ENCODE assay signal across 16 cellular contexts in the genomic region with DNA sequence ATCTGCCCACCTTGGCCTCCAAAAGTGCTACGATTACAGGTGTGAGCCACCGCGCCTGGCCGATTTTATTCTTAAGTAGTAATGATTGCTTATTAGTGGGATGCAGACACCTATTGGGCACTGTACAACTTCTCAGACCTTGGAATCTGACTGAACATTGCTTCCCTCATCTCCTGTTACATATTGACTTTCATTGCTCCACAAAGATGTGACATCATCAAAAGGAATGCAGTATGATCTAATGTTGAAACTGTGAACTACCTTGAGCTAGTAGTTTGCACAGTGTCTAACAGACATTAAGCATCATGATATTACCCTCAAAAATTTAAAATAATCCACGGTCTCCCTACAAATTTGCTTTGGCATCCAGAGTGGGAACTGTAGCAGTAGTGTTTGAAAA.
DNase-seq lines count a peak whose midpoint lies in the region; ATAC-seq and TF ChIP-seq lines count a peak whose summit lies in the region.
"Had no signal": no experiment of that assay in that cellular context is flagged by ENCODE, and none has a peak within 500 bp of the region (broad histone marks: within the 10 kb centered on the region; RNA-seq: fewer than 3 reads in every experiment).

No MANE protein-coding gene starts in this region.

- TF ChIP-seq CTCF in brain microvascular endothelial cell (IDR thresholded peaks at IDR 0.05; ENCODE audit: low read depth, low read length, missing control alignments) (no peak), stomach (IDR thresholded peaks at IDR 0.05) (no peak)

- no peak overlapping the region for H3K27ac Mint-ChIP-seq in activated CD4-positive, alpha-beta T cell treated with anti-CD3 and anti-CD28 coated beads, Interleukin-2, amount 10 ng/mL, durations not matched to agents 24 days and 14 days

- H3K27ac ChIP-seq in brain microvascular endothelial cell (no peak overlapping the region), stomach (no peak overlapping the region)
- H3K27ac ChIP-seq: BLaER1, vagina had no signal

- TF ChIP-seq EP300 in Ishikawa (IDR thresholded peaks at IDR 0.05; ENCODE audit: borderline replicate concordance) (no peak), stomach (IDR thresholded peaks at IDR 0.05) (no peak)

- 90 to 97% (median 94%) methylated on average over 5 of the region's 5 CpGs for WGBS in stomach, 5 donors

- H3K4me3 ChIP-seq in brain microvascular endothelial cell (ENCODE audit: low read depth, low read length) (no peak overlapping the region), stomach (no peak overlapping the region)
- H3K4me3 ChIP-seq: BLaER1, vagina had no signal

- in situ Hi-C loops in brain microvascular endothelial cell (cut with HindIII; ENCODE audit: low pct_ligation_motif_present, low sequenced_read_pairs), result no loop called here

- no peaks in the 10 kb centered on the region for H3K9me3 Mint-ChIP-seq in activated CD4-positive, alpha-beta T cell treated with anti-CD3 and anti-CD28 coated beads, Interleukin-2, amount 10 ng/mL, durations not matched to agents 24 days and 14 days

- no peaks in the 10 kb centered on the region for H3K9me3 ChIP-seq in stomach
- H3K9me3 ChIP-seq: BLaER1, vagina had no signal

- H3K36me3 Mint-ChIP-seq in activated CD4-positive, alpha-beta T cell treated with anti-CD3 and anti-CD28 coated beads, Interleukin-2, amount 10 ng/mL, durations not matched to agents 24 days and 14 days (ENCODE audit: low read depth), result no peaks in the 10 kb centered on the region

- no peaks in the 10 kb centered on the region for H3K4me1 Mint-ChIP-seq in activated CD4-positive, alpha-beta T cell treated with anti-CD3 and anti-CD28 coated beads, Interleukin-2, amount 10 ng/mL, durations not matched to agents 24 days and 14 days

- ATAC-seq in HG02870 (IDR thresholded peaks at IDR 0.05; ENCODE audit: unreplicated experiment), result no peak

- H3K27me3 ChIP-seq in brain microvascular endothelial cell (replicated peaks), result no peaks in the 10 kb centered on the region
- no peaks in the 10 kb centered on the region for H3K27me3 ChIP-seq in stomach
- H3K27me3 ChIP-seq: BLaER1, vagina had no signal

- intact Hi-C loops in stomach (cut with DNase I; ENCODE audit: low total_unique reads), result no loop called here
- intact Hi-C loops in activated CD4-positive, alpha-beta T cell treated with anti-CD3 and anti-CD28 coated beads, Interleukin-2, amount 10 ng/mL, durations not matched to agents 24 days and 14 days (cut with micrococcal nuclease), result no loop called here

- no peak for TF ChIP-seq POLR2A in stomach (IDR thresholded peaks at IDR 0.05)

- no peak for TF ChIP-seq RAD21 in Ishikawa (IDR thresholded peaks at IDR 0.05; ENCODE audit: low read depth)

- H3K36me3 ChIP-seq in brain microvascular endothelial cell (replicated peaks), result no peaks in the 10 kb centered on the region
- no peaks in the 10 kb centered on the region for H3K36me3 ChIP-seq in stomach
- H3K36me3 ChIP-seq: BLaER1, vagina had no signal

- H3K4me1 ChIP-seq in stomach, result no peaks in the 10 kb centered on the region
- H3K4me1 ChIP-seq: BLaER1, vagina had no signal

- no peaks in the 10 kb centered on the region for H3K27me3 Mint-ChIP-seq in activated CD4-positive, alpha-beta T cell treated with anti-CD3 and anti-CD28 coated beads, Interleukin-2, amount 10 ng/mL, durations not matched to agents 24 days and 14 days

- DNase-seq in AG20443 (ENCODE audit: low spot score) (peak; percentile 32), brain microvascular endothelial cell (peak; percentile 40), left kidney (ENCODE audit: low read depth, low spot score) (peak; percentile 32), ureter (ENCODE audit: low spot score) (no peak), stomach (no peak)
- no peak for DNase-seq in activated CD4-positive, alpha-beta T cell treated with anti-CD3 and anti-CD28 coated beads, Interleukin-2, amount 10 ng/mL, durations not matched to agents 24 days and 14 days
- DNase-seq: activated naive CD4-positive, alpha-beta T cell; cerebellar nuclear complex; NCI-H1092 treated with DMSO at 0.1 percent for 48 hours; NCI-H446; Right ventricle myocardium superior; stimulated activated CD4-positive, alpha-beta T cell treated with anti-CD3 and anti-CD28 coated beads, Interleukin-1b, Interleukin-23, amount 100 ng/mL, for 48 hours had no signal

- no peak overlapping the region for H3K4me3 Mint-ChIP-seq in activated CD4-positive, alpha-beta T cell treated with anti-CD3 and anti-CD28 coated beads, Interleukin-2, amount 10 ng/mL, durations not matched to agents 24 days and 14 days

TF ChIP-seq in Ishikawa, 13 proteins besides CTCF, POLR2A, EP300 and RAD21:
- TF ChIP-seq TEAD4 (IDR thresholded peaks at IDR 0.05) (0 out of 2 replicates have a peak, but pooled peaks have one; percentile 30), ZBTB7A (IDR thresholded peaks at IDR 0.05; ENCODE audit: low read depth) (no peak), TCF12 (IDR thresholded peaks at IDR 0.05; ENCODE audit: low read depth) (no peak), CREB1 (IDR thresholded peaks at IDR 0.05; ENCODE audit: low read depth) (no peak), REST (IDR thresholded peaks at IDR 0.05; ENCODE audit: low read depth) (no peak), EGR1 (IDR thresholded peaks at IDR 0.05) (no peak), MAX (IDR thresholded peaks at IDR 0.05) (no peak)

Comparison
In these comparisons a context has a peak if more than half of its experiments do, and no peak if none do; other contexts are left out.
1. DNase-seq: peak in AG20443 (single experiment), brain microvascular endothelial cell (single experiment) and left kidney (single experiment); none in ureter (single experiment), stomach (single experiment) and activated CD4-positive, alpha-beta T cell treated with anti-CD3 and anti-CD28 coated beads, Interleukin-2, amount 10 ng/mL, durations not matched to agents 24 days and 14 days (single experiment).